In the genomic region with DNA sequence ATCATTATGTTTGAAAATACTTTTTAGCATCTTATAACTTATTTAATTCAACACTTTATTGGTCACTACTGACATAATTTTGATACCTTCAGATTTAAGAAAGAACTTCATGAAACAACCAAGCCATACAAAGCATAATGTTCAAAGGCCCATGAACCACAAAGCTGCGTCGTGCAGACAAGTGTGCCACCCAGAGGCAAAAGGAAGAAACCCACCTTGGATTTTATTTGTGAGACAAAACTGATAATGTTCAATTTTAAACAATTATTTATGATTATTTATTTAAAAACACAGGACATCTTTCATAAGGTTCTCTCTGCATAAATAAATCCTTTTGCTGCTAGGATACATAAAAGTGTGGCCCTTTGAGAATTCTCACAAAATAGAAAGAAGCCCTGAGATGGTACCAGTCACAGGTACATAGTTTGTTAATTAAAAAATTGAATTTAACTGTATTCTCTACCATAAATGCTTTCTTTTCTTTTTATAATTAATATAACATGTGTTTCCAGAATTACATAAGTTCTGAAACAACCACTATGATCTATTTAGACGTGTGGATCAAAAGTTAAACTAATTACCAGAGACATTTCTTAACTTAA, we compare ENCODE assay signal across 8 cellular contexts.
A peak's percentile ranks its signal among the peaks of the same experiment; 100 is the strongest.
DNase-seq lines count a peak whose midpoint lies in the region; ATAC-seq and TF ChIP-seq lines count a peak whose summit lies in the region.

No MANE protein-coding gene starts in this region.

- H3K4me3 ChIP-seq in astrocyte of the cerebellum (ENCODE audit: low read depth, low read length) (no peak overlapping the region), suprapubic skin (no peak overlapping the region)

- no peak for TF ChIP-seq POLR2A in suprapubic skin (IDR thresholded peaks at IDR 0.05)

- in situ Hi-C loops in astrocyte of the cerebellum (cut with HindIII; ENCODE audit: low sequenced_read_pairs): loop anchor here (25.0 kb wide), 2 partner anchors 206 to 481 kb away; partner anchors contain the start of gene INSM1

- H3K36me3 ChIP-seq in suprapubic skin: peaks cover 25% of the 10 kb centered on the region

- no peak overlapping the region for H3K27ac ChIP-seq in suprapubic skin

- ATAC-seq in GM18520 (IDR thresholded peaks at IDR 0.05; ENCODE audit: unreplicated experiment): no peak
- ATAC-seq in HG03095 (IDR thresholded peaks at IDR 0.05; ENCODE audit: unreplicated experiment): no peak

- TF ChIP-seq EP300 in suprapubic skin (IDR thresholded peaks at IDR 0.05): no peak

- no peaks in the 10 kb centered on the region for H3K27me3 ChIP-seq in suprapubic skin

- POLR2A ChIA-PET in HEK293T (lab: Yijun Ruan, JAX): no interaction called here

- no peaks in the 10 kb centered on the region for H3K9me3 ChIP-seq in suprapubic skin

- WGBS in suprapubic skin: 33% methylated on average over 3 of the region's 3 CpGs

- H3K4me1 ChIP-seq in suprapubic skin: no peaks in the 10 kb centered on the region

- DNase-seq in DMS114 treated with DMSO at 0.1 percent for 48 hours (lab: John Stamatoyannopoulos, UW; ENCODE audit: unreplicated experiment) (peak; percentile 6), HEK293T (ENCODE audit: extremely low spot score) (peak; percentile 42), NCI-H82 (lab: John Stamatoyannopoulos, UW) (peak; percentile 71), astrocyte of the cerebellum (ENCODE audit: low read depth) (peak; percentile 47), kidney tubule cell (ENCODE audit: low spot score) (peak; percentile 55), suprapubic skin (ENCODE audit: low spot score in 2 of 2) (no peak)

- CTCF ChIA-PET in HEK293T (lab: Yijun Ruan, JAX): no interaction called here

- peak; percentile 76 for TF ChIP-seq CTCF in astrocyte of the cerebellum (IDR thresholded peaks at IDR 0.05; ENCODE audit: low read depth, low read length, missing control alignments)
- peak; percentile 21 to 55 for TF ChIP-seq CTCF in suprapubic skin (IDR thresholded peaks at IDR 0.05)

TF ChIP-seq in HEK293T, 16 proteins besides CTCF, POLR2A, EP300 and RAD21:
- no peak for TF ChIP-seq LEF1 (IDR thresholded peaks at IDR 0.05; ENCODE audit: borderline replicate concordance)
- no peak for TF ChIP-seq FOXA1 (IDR thresholded peaks at IDR 0.05)
- no peak for TF ChIP-seq SUZ12 (IDR thresholded peaks at IDR 0.05)
- no peak for TF ChIP-seq ARNT (IDR thresholded peaks at IDR 0.05)
- TF ChIP-seq BHLHE40 (IDR thresholded peaks at IDR 0.05; ENCODE audit: borderline replicate concordance): no peak
- no peak for TF ChIP-seq PKNOX1 (IDR thresholded peaks at IDR 0.05)
- no peak for TF ChIP-seq ZNF384 (IDR thresholded peaks at IDR 0.05)
- TF ChIP-seq NFRKB (IDR thresholded peaks at IDR 0.05): no peak

Comparison
In these comparisons a context has a peak if more than half of its experiments do, and no peak if none do; other contexts are left out.
1. DNase-seq: peak in DMS114 treated with DMSO at 0.1 percent for 48 hours (single experiment), HEK293T (single experiment), NCI-H82 (single experiment), astrocyte of the cerebellum (single experiment) and kidney tubule cell (single experiment); none in suprapubic skin (0 of 2).